1 cellular context compared by ENCODE assay signal in genomic region chr2:156702520-156702919, GRCh38.
TF ChIP-seq lines count a peak whose summit lies in the region.

No MANE protein-coding gene starts in this region.

TF ChIP-seq in K562, 482 proteins besides CTCF, POLR2A, EP300 and RAD21 (continued from another document and continues in another):
- no peak for TF ChIP-seq ESRRB (CRISPR knock-in tag; IDR thresholded peaks at IDR 0.05; ENCODE audit: borderline replicate concordance)
- TF ChIP-seq THAP12 (CRISPR knock-in tag; IDR thresholded peaks at IDR 0.05): no peak
- TF ChIP-seq ZNF143 (CRISPR knock-in tag; IDR thresholded peaks at IDR 0.05): no peak
- TF ChIP-seq ADNP (tag; IDR thresholded peaks at IDR 0.05): no peak
- TF ChIP-seq CAMTA2 (CRISPR knock-in tag; conservative IDR thresholded peaks at IDR 0.05): no peak
- no peak for TF ChIP-seq RFX1 (IDR thresholded peaks at IDR 0.05)
- no peak for TF ChIP-seq ZNF699 (CRISPR knock-in tag; IDR thresholded peaks at IDR 0.05; ENCODE audit: insufficient replicate concordance)
- no peak for TF ChIP-seq GABPB2 (CRISPR knock-in tag; conservative IDR thresholded peaks at IDR 0.05)
- TF ChIP-seq CHD7 (IDR thresholded peaks at IDR 0.05; ENCODE audit: low read depth, low read length): no peak
- TF ChIP-seq FOXA3 (CRISPR knock-in tag; conservative IDR thresholded peaks at IDR 0.05 in 1 of 2, IDR thresholded peaks at IDR 0.05 in 1 of 2): peak in 1 of 2 experiments; percentile 82; a peak in 2 of 4 replicates
- TF ChIP-seq EGR1 (conservative IDR thresholded peaks at IDR 0.05): no peak
- TF ChIP-seq PHB2 (IDR thresholded peaks at IDR 0.05; ENCODE audit: low read depth): no peak
- TF ChIP-seq ZSCAN32 (CRISPR knock-in tag; IDR thresholded peaks at IDR 0.05): no peak
- TF ChIP-seq ZNF766 (CRISPR knock-in tag; conservative IDR thresholded peaks at IDR 0.05): no peak
- TF ChIP-seq GTF2E2 (tag; IDR thresholded peaks at IDR 0.05): no peak
- 0 out of 4 replicates have a peak, but pooled peaks of 1 of the 2 experiments have one; percentile 33 for TF ChIP-seq TBL1XR1 (IDR thresholded peaks at IDR 0.05; ENCODE audit: low read length in 2 of 2)
- TF ChIP-seq TEAD4 (IDR thresholded peaks at IDR 0.05; ENCODE audit: low read length): peak; percentile 66; the same call in 1 of the 2 replicates
- no peak for TF ChIP-seq TEAD4 (CRISPR knock-in tag; IDR thresholded peaks at IDR 0.05; ENCODE audit: borderline replicate concordance)
- no peak for TF ChIP-seq YBX1 (IDR thresholded peaks at IDR 0.05)
- no peak for TF ChIP-seq CBX8 (IDR thresholded peaks at IDR 0.05; ENCODE audit: borderline replicate concordance, extremely low read depth, low read depth, low read length, poor library complexity, severe bottlenecking)
- no peak for TF ChIP-seq TFAP4 (CRISPR knock-in tag; IDR thresholded peaks at IDR 0.05; ENCODE audit: borderline replicate concordance)
- TF ChIP-seq FOXO4 (CRISPR knock-in tag; IDR thresholded peaks at IDR 0.05): no peak
- no peak for TF ChIP-seq ZNF696 (CRISPR knock-in tag; conservative IDR thresholded peaks at IDR 0.05)
- TF ChIP-seq POLR3A (IDR thresholded peaks at IDR 0.05; ENCODE audit: borderline replicate concordance, extremely low read depth, insufficient read depth, insufficient read length): no peak
- TF ChIP-seq ZNF780A (CRISPR knock-in tag; IDR thresholded peaks at IDR 0.05): no peak
- TF ChIP-seq BRCA1 (IDR thresholded peaks at IDR 0.05): no peak
- no peak for TF ChIP-seq BRCA1 (CRISPR knock-in tag; IDR thresholded peaks at IDR 0.05)
- TF ChIP-seq SFPQ (IDR thresholded peaks at IDR 0.05; ENCODE audit: low read depth, low read length): no peak
- no peak for TF ChIP-seq E2F1 (CRISPR knock-in tag; IDR thresholded peaks at IDR 0.05)
- no peak for TF ChIP-seq SMC3 (conservative IDR thresholded peaks at IDR 0.05; ENCODE audit: insufficient read depth, low read depth, low read length)
- no peak for TF ChIP-seq ZNF175 (CRISPR knock-in tag; IDR thresholded peaks at IDR 0.05; ENCODE audit: low read depth)
- no peak for TF ChIP-seq MED1 (CRISPR knock-in tag; IDR thresholded peaks at IDR 0.05; ENCODE audit: borderline replicate concordance)
- TF ChIP-seq XRCC3 (IDR thresholded peaks at IDR 0.05): no peak
- TF ChIP-seq ELF4 (CRISPR knock-in tag; IDR thresholded peaks at IDR 0.05): no peak
- no peak for TF ChIP-seq TSC22D4 (tag; IDR thresholded peaks at IDR 0.05)
- no peak for TF ChIP-seq E2F3 (CRISPR knock-in tag; IDR thresholded peaks at IDR 0.05)
- no peak for TF ChIP-seq ZBTB34 (CRISPR knock-in tag; IDR thresholded peaks at IDR 0.05)
- TF ChIP-seq SMARCE1 (IDR thresholded peaks at IDR 0.05): 0 out of 2 replicates have a peak, but pooled peaks have one; percentile 12
- TF ChIP-seq ETS1 (conservative IDR thresholded peaks at IDR 0.05; ENCODE audit: control insufficient read depth, low read depth, low read length): no peak
- TF ChIP-seq CTBP1 (IDR thresholded peaks at IDR 0.05; ENCODE audit: borderline replicate concordance): no peak
- TF ChIP-seq MYBL2 (IDR thresholded peaks at IDR 0.05; ENCODE audit: low read depth): peak; percentile 13; the same call in 1 of the 2 replicates
- no peak for TF ChIP-seq MYBL2 (CRISPR knock-in tag; IDR thresholded peaks at IDR 0.05; ENCODE audit: borderline replicate concordance)
- no peak for TF ChIP-seq ZNF707 (CRISPR knock-in tag; conservative IDR thresholded peaks at IDR 0.05)
- no peak for TF ChIP-seq KAT2B (IDR thresholded peaks at IDR 0.05; ENCODE audit: low read depth, low read length)
